Comparison of ENCODE assay signal across 3 cellular contexts in genomic region chr6:14676977-14677781, GRCh38.
TF ChIP-seq lines count a peak whose summit lies in the region.

No MANE protein-coding gene starts in this region.

TF ChIP-seq in HEK293, 187 proteins besides CTCF, POLR2A, EP300 and RAD21:
- TF ChIP-seq ATF2 (tag by site-specific recombination; IDR thresholded peaks at IDR 0.05; ENCODE audit: low read depth) (no peak), ZFHX2 (tag by site-specific recombination; conservative IDR thresholded peaks at IDR 0.05) (peak; percentile 72), ZNF585B (tag by site-specific recombination; IDR thresholded peaks at IDR 0.05) (no peak), KLF16 (tag by site-specific recombination; IDR thresholded peaks at IDR 0.05) (no peak), EGR2 (tag by site-specific recombination; IDR thresholded peaks at IDR 0.05; ENCODE audit: low read depth) (peak; percentile 85)

TF ChIP-seq in WTC11, 78 proteins besides CTCF, POLR2A, EP300 and RAD21 (continued from another document):
- TF ChIP-seq IRF1 (CRISPR knock-in tag; IDR thresholded peaks at IDR 0.05) (no peak), AR (CRISPR knock-in tag; IDR thresholded peaks at IDR 0.05) (no peak), HMGXB4 (CRISPR knock-in tag; IDR thresholded peaks at IDR 0.05) (no peak), NFE2L1 (CRISPR knock-in tag; IDR thresholded peaks at IDR 0.05) (0 out of 2 replicates have a peak, but pooled peaks have one; percentile 27)

TF ChIP-seq in H1, 55 proteins besides CTCF, POLR2A, EP300 and RAD21:
- TF ChIP-seq KDM4A (IDR thresholded peaks at IDR 0.05; ENCODE audit: low read depth, low read length, severe bottlenecking) (no peak), MAX (IDR thresholded peaks at IDR 0.05) (no peak), TCF12 (IDR thresholded peaks at IDR 0.05; ENCODE audit: low read depth, low read length) (no peak), JUND (IDR thresholded peaks at IDR 0.05; ENCODE audit: low read length) (no peak), POU5F1 (IDR thresholded peaks at IDR 0.05; ENCODE audit: low read depth, low read length) (0 out of 2 replicates have a peak, but pooled peaks have one; percentile 11), E2F6 (IDR thresholded peaks at IDR 0.05) (no peak)
TF ChIP-seq in H1: peak in this region for 1.
